ENCODE assay signal across 9 cellular contexts in the genomic region with DNA sequence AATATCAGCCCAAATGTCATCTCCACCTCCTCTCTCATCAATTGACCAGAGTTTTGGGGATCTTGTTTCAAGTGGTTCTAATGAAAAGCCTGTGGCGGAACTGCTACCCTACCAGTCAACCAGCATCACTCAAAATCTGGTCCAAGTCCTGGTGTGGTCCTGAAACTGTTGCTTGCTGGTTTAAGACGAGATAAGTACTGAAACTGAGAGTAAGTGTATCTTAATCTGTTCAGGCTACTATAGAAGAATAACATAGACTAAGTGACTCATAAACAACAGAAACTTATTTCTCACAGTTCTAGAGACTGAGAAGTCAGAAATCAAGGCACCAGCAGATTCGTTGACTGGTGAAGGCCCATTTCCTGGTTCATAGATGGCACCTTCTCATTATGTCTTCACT. TPM values are rescaled to one million over a fixed set of nuclear protein-coding genes. Genes with fewer than 3 reads are reported as not detected.
DNase-seq lines count a peak whose midpoint lies in the region; ATAC-seq, FAIRE-seq and TF ChIP-seq lines count a peak whose summit lies in the region.
"Had no signal": no experiment of that assay in that cellular context is flagged by ENCODE, and none has a peak within 500 bp of the region (broad histone marks: within the 10 kb centered on the region; RNA-seq: fewer than 3 reads in every experiment).

No MANE protein-coding gene starts in this region.

- peak; percentile 75 for DNase-seq in bronchial epithelial cell (ENCODE audit: low read depth)
- no peak for DNase-seq in UCSD-AML1 (lab: John Stamatoyannopoulos, UW; ENCODE audit: unreplicated experiment)
- DNase-seq in activated effector memory CD4-positive, alpha-beta T cell treated with Interleukin-2 at 50 U/mL for 16 hours = no peak
- no peak for DNase-seq in AG20443 (ENCODE audit: low spot score)
- DNase-seq in NCI-H1436 treated with DMSO at 0.1 percent for 48 hours (lab: John Stamatoyannopoulos, UW) = no peak
- DNase-seq: NCI-H187 treated with DMSO at 0.1 percent for 48 hours had no signal

- no peak for TF ChIP-seq CTCF in bronchial epithelial cell (IDR thresholded peaks at IDR 0.05; ENCODE audit: insufficient read depth, low read length, severe bottlenecking)

- H3K4me3 ChIP-seq in bronchial epithelial cell (ENCODE audit: low read depth, low read length) = no peak overlapping the region

- no peaks in the 10 kb centered on the region for H3K27me3 ChIP-seq in bronchial epithelial cell (ENCODE audit: control insufficient read depth, insufficient read depth, low read length)

- ATAC-seq in GM18505 (IDR thresholded peaks at IDR 0.05; ENCODE audit: unreplicated experiment) (peak; percentile 99), GM19468 (IDR thresholded peaks at IDR 0.05; ENCODE audit: extremely low read depth, unreplicated experiment) (peak; percentile 98), HG03097 (IDR thresholded peaks at IDR 0.05; ENCODE audit: low FRiP score, unreplicated experiment) (peak; percentile 99)

- no peak for FAIRE-seq in bronchial epithelial cell (lab: Jason Lieb, UNC)

- no peak for TF ChIP-seq POLR2A in GM18505 (IDR thresholded peaks at IDR 0.05; ENCODE audit: borderline replicate concordance, extremely low read depth, insufficient read depth, insufficient read length)

- no peaks in the 10 kb centered on the region for H3K36me3 ChIP-seq in bronchial epithelial cell (ENCODE audit: control insufficient read depth, insufficient read depth, low read length)

RNA-seq across cellular contexts. Expression of gene GALNT5, which starts 0.9 kb away (rescaled TPM):
- 13.6 and 26.1 TPM in 2 replicates for total RNA-seq in bronchial epithelial cell
